ENCODE assay signal across 25 cellular contexts in the genomic region with DNA sequence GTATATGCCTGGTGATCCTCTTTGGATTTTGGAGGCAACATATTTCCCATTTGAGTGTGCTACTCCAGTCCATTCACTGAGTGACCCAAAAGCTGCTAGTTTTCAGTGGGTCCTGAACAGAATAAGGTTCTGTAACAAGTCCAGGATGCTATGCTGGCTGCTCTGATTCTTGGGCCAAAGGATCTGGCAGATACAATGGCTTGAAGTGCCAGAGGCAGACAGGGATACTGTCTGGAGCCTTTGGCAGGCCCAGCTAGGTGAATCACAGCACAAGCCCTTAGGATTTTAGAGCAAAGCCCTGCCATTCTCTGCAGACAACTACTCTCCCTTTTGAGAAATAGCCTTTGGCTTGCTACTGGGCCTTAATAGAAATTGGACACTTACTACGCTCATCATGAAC. TPM values are rescaled to one million over a fixed set of nuclear protein-coding genes. Genes with fewer than 3 reads are reported as not detected.
DNase-seq lines count a peak whose midpoint lies in the region; ATAC-seq lines count a peak whose summit lies in the region.
"Had no signal": no experiment of that assay in that cellular context is flagged by ENCODE, and none has a peak within 500 bp of the region (broad histone marks: within the 10 kb centered on the region; RNA-seq: fewer than 3 reads in every experiment).

No MANE protein-coding gene starts in this region.

- peaks cover 1 to 4% of the 10 kb centered on the region in 2 donors for H3K27me3 Mint-ChIP-seq in CD8-positive, alpha-beta memory T cell

- H3K4me1 ChIP-seq in CD8-positive, alpha-beta memory T cell (ENCODE audit: insufficient read depth, low read length), result no peaks in the 10 kb centered on the region

- H3K27me3 ChIP-seq in MG63, result no peaks in the 10 kb centered on the region
- no peaks in the 10 kb centered on the region for H3K27me3 ChIP-seq in CD8-positive, alpha-beta memory T cell (ENCODE audit: insufficient read depth, low read length, poor library complexity, severe bottlenecking)
- H3K27me3 ChIP-seq: BLaER1 treated with 17β-estradiol and CSF1 and Interleukin-3, amounts not matched to agents 10 nM and 100 nM had no signal

- H3K36me3 ChIP-seq in MG63, result no peaks in the 10 kb centered on the region
- no peaks in the 10 kb centered on the region for H3K36me3 ChIP-seq in CD8-positive, alpha-beta memory T cell (ENCODE audit: insufficient read depth, low read length)

- ATAC-seq in GM19455 (IDR thresholded peaks at IDR 0.05; ENCODE audit: unreplicated experiment) (no peak), GM21381 (IDR thresholded peaks at IDR 0.05; ENCODE audit: unreplicated experiment) (no peak)
- ATAC-seq: CD8-positive, alpha-beta T cell; GM12878 had no signal

- no peaks in the 10 kb centered on the region for H3K36me3 Mint-ChIP-seq in CD8-positive, alpha-beta memory T cell
- H3K36me3 Mint-ChIP-seq: CD8-positive, alpha-beta T cell had no signal

- H3K27ac Mint-ChIP-seq in CD8-positive, alpha-beta memory T cell, result no peak overlapping the region
- H3K27ac Mint-ChIP-seq: B cell; CD4-positive, alpha-beta T cell; CD8-positive, alpha-beta T cell had no signal

- POLR2A ChIA-PET in CD8-positive, alpha-beta memory T cell (lab: Charles Lee), result no interaction called here

- no peak overlapping the region for H3K27ac ChIP-seq in CD8-positive, alpha-beta memory T cell (ENCODE audit: low read depth, low read length)
- H3K27ac ChIP-seq: BLaER1 treated with 17β-estradiol and CSF1 and Interleukin-3, amounts not matched to agents 10 nM and 100 nM; C4-2B had no signal

- CTCF ChIA-PET in CD8-positive, alpha-beta memory T cell (lab: Charles Lee), result no interaction called here

- no peaks in the 10 kb centered on the region for H3K9me3 ChIP-seq in MG63
- H3K9me3 ChIP-seq in CD8-positive, alpha-beta memory T cell (ENCODE audit: low read length), result no peaks in the 10 kb centered on the region
- H3K9me3 ChIP-seq: BLaER1 treated with 17β-estradiol and CSF1 and Interleukin-3, amounts not matched to agents 10 nM and 100 nM had no signal

- peaks cover 0 to 2% (median 0%) of the 10 kb centered on the region in 5 donors for H3K9me3 Mint-ChIP-seq in CD8-positive, alpha-beta memory T cell
- H3K9me3 Mint-ChIP-seq: CD4-positive, alpha-beta T cell; CD8-positive, alpha-beta T cell had no signal

- no peak overlapping the region for H3K4me3 ChIP-seq in MG63
- no peak overlapping the region for H3K4me3 ChIP-seq in CD8-positive, alpha-beta memory T cell (ENCODE audit: low read length)
- H3K4me3 ChIP-seq: BLaER1 treated with 17β-estradiol and CSF1 and Interleukin-3, amounts not matched to agents 10 nM and 100 nM; GM12878 had no signal

- no peaks in the 10 kb centered on the region for H3K4me1 Mint-ChIP-seq in CD8-positive, alpha-beta memory T cell
- H3K4me1 Mint-ChIP-seq: B cell had no signal

- DNase-seq in MG63 (peak; percentile 33), medulla oblongata (ENCODE audit: extremely low spot score) (peak; percentile 57), pons (ENCODE audit: low spot score) (peak; percentile 38)
- no peak for DNase-seq in CD8-positive, alpha-beta memory T cell
- DNase-seq: 8988T; ACHN; CD4-positive, alpha-beta T cell; CD8-positive, alpha-beta T cell; COR-L47; DMS 273 treated with DMSO at 0.1 percent for 48 hours; DMS153; DMS53; DMS79; DND-41; EL; GDM1 had no signal

- H3K4me3 Mint-ChIP-seq in CD8-positive, alpha-beta memory T cell, result no peak overlapping the region
- H3K4me3 Mint-ChIP-seq: B cell; CD4-positive, alpha-beta T cell; CD8-positive, alpha-beta T cell had no signal

RNA-seq across cellular contexts. Expression of a gene that starts 40.6 kb away (rescaled TPM):
- total RNA-seq in MG63 (2014; rRNA removed; shearing (Covaris generic); ENCODE audit: low replicate concordance), result under 0.01 and 0.07 TPM in 2 replicates
- under 1 TPM in 1 of 2 experiments, not detected in 1; 0.09 TPM for total RNA-seq in CD8-positive, alpha-beta memory T cell
- not detected for polyA plus RNA-seq in CD8-positive, alpha-beta memory T cell
- total RNA-seq: CD8-positive, alpha-beta T cell; G401 had no signal
- polyA plus RNA-seq: AG04450, BJ had no signal

Comparison
In these comparisons a context has a peak if more than half of its experiments do, and no peak if none do; other contexts are left out.
1. DNase-seq: peak in MG63 (single experiment), medulla oblongata (single experiment) and pons (single experiment); none in CD8-positive, alpha-beta memory T cell (0 of 5).